ENCODE assay signal across 20 cellular contexts in the genomic region with DNA sequence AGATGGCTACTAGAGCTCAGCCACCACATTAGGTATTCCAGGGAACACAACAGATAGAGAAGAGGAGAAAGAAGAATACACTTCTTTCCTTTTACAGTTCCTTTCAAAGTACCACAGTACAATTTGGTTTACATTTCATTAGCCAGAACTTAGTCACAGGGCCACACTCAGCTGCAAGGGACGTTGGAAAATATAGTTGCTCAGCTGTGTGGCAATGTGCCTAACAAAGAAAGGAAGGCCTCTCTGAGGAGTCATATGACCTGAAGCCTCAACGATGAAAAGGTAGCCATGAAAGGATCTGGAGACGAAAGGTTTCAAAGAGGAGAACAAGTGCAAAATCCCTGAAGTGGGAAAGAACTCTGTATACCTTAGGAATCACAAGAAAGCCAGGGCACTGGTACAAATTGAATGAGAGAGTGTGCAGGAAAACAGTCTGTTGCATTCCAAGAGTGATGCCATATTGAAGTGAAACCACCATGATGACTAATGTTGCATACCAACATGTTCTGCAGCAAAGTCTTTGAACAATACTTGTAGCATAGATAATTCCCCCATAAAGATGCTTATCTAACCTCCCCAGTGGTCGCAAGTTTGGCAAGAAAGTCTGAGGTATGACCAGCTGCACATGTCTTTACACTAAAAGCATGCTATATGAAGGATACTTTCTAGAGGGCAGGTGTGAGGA.
DNase-seq lines count a peak whose midpoint lies in the region; ATAC-seq, FAIRE-seq and TF ChIP-seq lines count a peak whose summit lies in the region.
"Had no signal": no experiment of that assay in that cellular context is flagged by ENCODE, and none has a peak within 500 bp of the region (broad histone marks: within the 10 kb centered on the region; RNA-seq: fewer than 3 reads in every experiment).

No MANE protein-coding gene starts in this region.

- no peaks in the 10 kb centered on the region for H3K4me1 Mint-ChIP-seq in activated T-helper 1 cell treated with anti-CD3 and anti-CD28 coated beads, Interleukin-12 subunit alpha, Interleukin-12 subunit beta, Interleukin-2, Interleukin-4 antibody, amounts not matched to agents 30 ng/mL and 10 ng/mL and 1 ng/mL, durations not matched to agents 14 hours and 24 hours and 36 hours (ENCODE audit: low read depth)
- H3K4me1 Mint-ChIP-seq: activated T-helper 17 cell treated with anti-CD3 and anti-CD28 coated beads, Interleukin-2, amount 50 U/mL, for 72 hours; stimulated activated naive B cell treated with anti-CD40 and anti-IgM and Interleukin-4, amounts not matched to agents 10 μg/mL and 1 μg/mL and 100 μg/mL, for 72 hours had no signal

- no peak for TF ChIP-seq RAD21 in SK-N-SH (IDR thresholded peaks at IDR 0.05; ENCODE audit: low read length)

- WGBS in SK-N-SH (ENCODE audit: low lambda C conversion rate): 13% methylated on average over 4 of the region's 4 CpGs
- 75% methylated on average over 4 of the region's 4 CpGs for WGBS in hepatocyte (ENCODE audit: low lambda C conversion rate, missing lambda C conversion rate)

- no peak overlapping the region for H3K27ac Mint-ChIP-seq in activated T-helper 1 cell treated with anti-CD3 and anti-CD28 coated beads, Interleukin-12 subunit alpha, Interleukin-12 subunit beta, Interleukin-2, Interleukin-4 antibody, amounts not matched to agents 30 ng/mL and 10 ng/mL and 1 ng/mL, durations not matched to agents 14 hours and 24 hours and 36 hours
- H3K27ac Mint-ChIP-seq: activated T-helper 17 cell treated with anti-CD3 and anti-CD28 coated beads, Interleukin-2, amount 50 U/mL, for 72 hours; H9; natural killer cell treated with Interleukin-12 subunit alpha and Interleukin-12 subunit beta and Interleukin-15 and Interleukin-18, amount 100 ng/mL, for 72 hours; stimulated activated naive B cell treated with anti-CD40 and anti-IgM and Interleukin-4, amounts not matched to agents 10 μg/mL and 1 μg/mL and 100 μg/mL, for 72 hours had no signal

- H3K4me1 ChIP-seq in SK-N-SH (ENCODE audit: control insufficient read depth in 1 of 2, insufficient read depth in 2 of 2, low read depth in 1 of 2, low read length in 1 of 2) (no peaks in the 10 kb centered on the region), hepatocyte (ENCODE audit: insufficient read depth) (peaks cover 19% of the 10 kb centered on the region)
- H3K4me1 ChIP-seq: tibial nerve had no signal

- intact Hi-C loops in activated T-helper 1 cell treated with anti-CD3 and anti-CD28 coated beads, Interleukin-12 subunit alpha, Interleukin-12 subunit beta, Interleukin-2, Interleukin-4 antibody, amounts not matched to agents 30 ng/mL and 10 ng/mL and 1 ng/mL, durations not matched to agents 14 hours and 24 hours and 36 hours (cut with micrococcal nuclease): no loop called here

- no peaks in the 10 kb centered on the region for H3F3A ChIP-seq in SK-N-SH (replicated peaks; ENCODE audit: insufficient read depth)

- H3K27ac ChIP-seq in SK-N-SH (ENCODE audit: low read depth in 2 of 2, low read length in 1 of 2) (no peak overlapping the region), hepatocyte (peak overlapping the region; percentile 34)
- H3K27ac ChIP-seq: 22Rv1, tibial nerve had no signal

- H3K4me3 Mint-ChIP-seq in activated T-helper 1 cell treated with anti-CD3 and anti-CD28 coated beads, Interleukin-12 subunit alpha, Interleukin-12 subunit beta, Interleukin-2, Interleukin-4 antibody, amounts not matched to agents 30 ng/mL and 10 ng/mL and 1 ng/mL, durations not matched to agents 14 hours and 24 hours and 36 hours: no peak overlapping the region
- H3K4me3 Mint-ChIP-seq: activated T-helper 17 cell treated with anti-CD3 and anti-CD28 coated beads, Interleukin-2, amount 50 U/mL, for 72 hours; H9; natural killer cell treated with Interleukin-12 subunit alpha and Interleukin-12 subunit beta and Interleukin-15 and Interleukin-18, amount 100 ng/mL, for 72 hours; stimulated activated naive B cell treated with anti-CD40 and anti-IgM and Interleukin-4, amounts not matched to agents 10 μg/mL and 1 μg/mL and 100 μg/mL, for 72 hours had no signal

- no peaks in the 10 kb centered on the region for H3K36me3 Mint-ChIP-seq in activated T-helper 1 cell treated with anti-CD3 and anti-CD28 coated beads, Interleukin-12 subunit alpha, Interleukin-12 subunit beta, Interleukin-2, Interleukin-4 antibody, amounts not matched to agents 30 ng/mL and 10 ng/mL and 1 ng/mL, durations not matched to agents 14 hours and 24 hours and 36 hours (ENCODE audit: low read depth)
- H3K36me3 Mint-ChIP-seq: natural killer cell treated with Interleukin-12 subunit alpha and Interleukin-12 subunit beta and Interleukin-15 and Interleukin-18, amount 100 ng/mL, for 72 hours; stimulated activated naive B cell treated with anti-CD40 and anti-IgM and Interleukin-4, amounts not matched to agents 10 μg/mL and 1 μg/mL and 100 μg/mL, for 72 hours had no signal

- ATAC-seq in SK-N-SH treated with all-trans-retinoic acid at 6 μM for 48 hours (no peak), HG03045 (IDR thresholded peaks at IDR 0.05; ENCODE audit: unreplicated experiment) (no peak)
- ATAC-seq: activated T-helper 17 cell treated with anti-CD3 and anti-CD28 coated beads, Interleukin-2, amount 50 U/mL, for 72 hours; natural killer cell treated with Interleukin-12 subunit alpha and Interleukin-12 subunit beta and Interleukin-15 and Interleukin-18, amount 100 ng/mL, for 72 hours; stimulated activated naive B cell treated with anti-CD40 and anti-IgM and Interleukin-4, amounts not matched to agents 10 μg/mL and 1 μg/mL and 100 μg/mL, for 72 hours had no signal

- in situ Hi-C loops in astrocyte of the spinal cord (cut with HindIII; ENCODE audit: low sequenced_read_pairs): no loop called here

- CTCF ChIA-PET in SK-N-SH (lab: Yijun Ruan, JAX): no interaction called here

- H2AFZ ChIP-seq in SK-N-SH (ENCODE audit: low read depth) (no peak overlapping the region), hepatocyte (no peak overlapping the region)

- no peak for TF ChIP-seq EP300 in SK-N-SH (IDR thresholded peaks at IDR 0.05; ENCODE audit: borderline replicate concordance in 1 of 2, low read depth in 1 of 2, low read length in 1 of 2)

- H3K27me3 ChIP-seq in SK-N-SH (ENCODE audit: insufficient read depth) (no peaks in the 10 kb centered on the region), hepatocyte (no peaks in the 10 kb centered on the region)
- H3K27me3 ChIP-seq: tibial nerve had no signal

- H3K9me3 Mint-ChIP-seq in activated T-helper 1 cell treated with anti-CD3 and anti-CD28 coated beads, Interleukin-12 subunit alpha, Interleukin-12 subunit beta, Interleukin-2, Interleukin-4 antibody, amounts not matched to agents 30 ng/mL and 10 ng/mL and 1 ng/mL, durations not matched to agents 14 hours and 24 hours and 36 hours: no peaks in the 10 kb centered on the region
- H3K9me3 Mint-ChIP-seq: H9 had no signal

- no peaks in the 10 kb centered on the region for H4K20me1 ChIP-seq in SK-N-SH (ENCODE audit: insufficient read depth)
- H4K20me1 ChIP-seq in hepatocyte (ENCODE audit: insufficient read depth, poor library complexity, severe bottlenecking): no peaks in the 10 kb centered on the region

- POLR2A ChIA-PET in SK-N-SH (lab: Yijun Ruan, JAX): no interaction called here

- no peaks in the 10 kb centered on the region for H3K9me2 ChIP-seq in SK-N-SH
- no peaks in the 10 kb centered on the region for H3K9me2 ChIP-seq in hepatocyte (replicated peaks; ENCODE audit: insufficient read depth)

- H3K79me2 ChIP-seq in SK-N-SH (ENCODE audit: insufficient read depth) (no peaks in the 10 kb centered on the region), hepatocyte (no peaks in the 10 kb centered on the region)

- no peak for TF ChIP-seq CTCF in SK-N-SH (IDR thresholded peaks at IDR 0.05)
- no peak for TF ChIP-seq CTCF in astrocyte of the spinal cord (IDR thresholded peaks at IDR 0.05; ENCODE audit: low read depth, low read length)
- no peak for TF ChIP-seq CTCF in hepatocyte (IDR thresholded peaks at IDR 0.05; ENCODE audit: poor library complexity)

- H3K4me3 ChIP-seq in SK-N-SH (ENCODE audit: low read depth in 2 of 2, low read length in 1 of 2): no peak overlapping the region
- no peak overlapping the region for H3K4me3 ChIP-seq in astrocyte of the spinal cord (ENCODE audit: low read depth, low read length)
- no peak overlapping the region for H3K4me3 ChIP-seq in hepatocyte
- H3K4me3 ChIP-seq: tibial nerve had no signal

- H3K36me3 ChIP-seq in SK-N-SH (replicated peaks in 1 of 2; ENCODE audit: control insufficient read depth in 1 of 2, insufficient read depth in 2 of 2, low read length in 1 of 2) (no peaks in the 10 kb centered on the region), hepatocyte (replicated peaks; ENCODE audit: insufficient read depth, low read depth) (no peaks in the 10 kb centered on the region)
- H3K36me3 ChIP-seq: tibial nerve had no signal

- no peak for DNase-seq in SK-N-SH
- DNase-seq in astrocyte of the spinal cord (ENCODE audit: low read depth, low spot score): peak; percentile 72
- no peak for DNase-seq in hepatocyte (ENCODE audit: low spot score)
- peak; percentile 56 for DNase-seq in urothelium cell line (ENCODE audit: low spot score)
- DNase-seq in activated T-helper 1 cell treated with anti-CD3 and anti-CD28 coated beads, Interleukin-12 subunit alpha, Interleukin-12 subunit beta, Interleukin-2, Interleukin-4 antibody, amounts not matched to agents 30 ng/mL and 10 ng/mL and 1 ng/mL, durations not matched to agents 14 hours and 24 hours and 36 hours (ENCODE audit: low spot score): no peak
- DNase-seq in NCI-H526 (lab: John Stamatoyannopoulos, UW): no peak
- DNase-seq: activated CD4-positive, CD25-positive, alpha-beta regulatory T cell; C1 segment of cervical spinal cord; DMS153; H9; NCI-H1436 treated with DMSO at 0.1 percent for 48 hours; NCI-H226; stimulated activated naive B cell treated with anti-CD40 and anti-IgM and Interleukin-4, amounts not matched to agents 10 μg/mL and 1 μg/mL and 100 μg/mL, for 72 hours; T-helper 2 cell had no signal

- no peak for FAIRE-seq in urothelium cell line (lab: Jason Lieb, UNC)

- no peaks in the 10 kb centered on the region for H3K9me3 ChIP-seq in SK-N-SH
- no peaks in the 10 kb centered on the region for H3K9me3 ChIP-seq in hepatocyte (ENCODE audit: low read depth)

- no peak overlapping the region for H3K4me2 ChIP-seq in SK-N-SH
- H3K4me2 ChIP-seq in hepatocyte: no peak overlapping the region

- no peak overlapping the region for H3K9ac ChIP-seq in SK-N-SH

- no peaks in the 10 kb centered on the region for H3K27me3 Mint-ChIP-seq in activated T-helper 1 cell treated with anti-CD3 and anti-CD28 coated beads, Interleukin-12 subunit alpha, Interleukin-12 subunit beta, Interleukin-2, Interleukin-4 antibody, amounts not matched to agents 30 ng/mL and 10 ng/mL and 1 ng/mL, durations not matched to agents 14 hours and 24 hours and 36 hours (ENCODE audit: insufficient read depth)
- H3K27me3 Mint-ChIP-seq: natural killer cell treated with Interleukin-12 subunit alpha and Interleukin-12 subunit beta and Interleukin-15 and Interleukin-18, amount 100 ng/mL, for 72 hours had no signal

TF ChIP-seq in SK-N-SH treated with all-trans-retinoic acid at 6 μM for 48 hours, 23 proteins besides CTCF, POLR2A, EP300 and RAD21 (continues in another document):
- TF ChIP-seq ARNTL (CRISPR knock-in tag; IDR thresholded peaks at IDR 0.05; ENCODE audit: borderline replicate concordance, low read depth) (no peak), ZFP3 (CRISPR knock-in tag; IDR thresholded peaks at IDR 0.05) (0 out of 2 replicates have a peak, but pooled peaks have one; percentile 52)

TF ChIP-seq in SK-N-SH, 30 proteins besides CTCF, POLR2A, EP300 and RAD21 (continues in another document):
- TF ChIP-seq FOSL2 (IDR thresholded peaks at IDR 0.05; ENCODE audit: borderline replicate concordance, low read depth): no peak

Comparison
In these comparisons a context has a peak if more than half of its experiments do, and no peak if none do; other contexts are left out.
1. DNase-seq: peak in astrocyte of the spinal cord (single experiment) and urothelium cell line (single experiment); none in SK-N-SH (single experiment), hepatocyte (single experiment), activated T-helper 1 cell treated with anti-CD3 and anti-CD28 coated beads, Interleukin-12 subunit alpha, Interleukin-12 subunit beta, Interleukin-2, Interleukin-4 antibody, amounts not matched to agents 30 ng/mL and 10 ng/mL and 1 ng/mL, durations not matched to agents 14 hours and 24 hours and 36 hours (single experiment) and NCI-H526 (0 of 2).